In genomic region chr14:66174453-66174891, GRCh38 we compare ENCODE assay signal across 18 cellular contexts.
"Had no signal": no experiment of that assay in that cellular context is flagged by ENCODE, and none has a peak within 500 bp of the region (broad histone marks: within the 10 kb centered on the region; RNA-seq: fewer than 3 reads in every experiment).

No MANE protein-coding gene starts in this region.

- FAIRE-seq: TTC549 had no signal

- H3K9me3 Mint-ChIP-seq: activated B cell treated with CpG ODN at 0.5 μM for 24 hours; activated CD4-positive, alpha-beta T cell treated with anti-CD3 and anti-CD28 coated beads, Interleukin-2, amount 10 ng/mL, durations not matched to agents 7 days and 5 days; activated naive CD4-positive, alpha-beta T cell treated with anti-CD3 and anti-CD28 coated beads for 36 hours; effector memory CD8-positive, alpha-beta T cell; natural killer cell had no signal

- DNase-seq: activated B cell treated with CpG ODN at 0.5 μM for 24 hours; activated CD4-positive, alpha-beta T cell treated with anti-CD3 and anti-CD28 coated beads, Interleukin-2, amount 10 ng/mL, durations not matched to agents 7 days and 5 days; activated CD8-positive, alpha-beta memory T cell treated with anti-CD3 and anti-CD28 coated beads for 24 hours; activated naive CD4-positive, alpha-beta T cell treated with anti-CD3 and anti-CD28 coated beads for 36 hours; central memory CD4-positive, alpha-beta T cell; effector memory CD8-positive, alpha-beta T cell; foreskin keratinocyte; head of caudate nucleus; natural killer cell; nucleus accumbens; right lobe of liver; stimulated activated CD4-positive, alpha-beta T cell treated with anti-CD3 and anti-CD28 coated beads, Interleukin-12 subunit alpha, Interleukin-12 subunit beta, amount 100 ng/mL, for 4 hours; stimulated activated naive CD4-positive, alpha-beta T cell treated with Interleukin-2 at 50 U/mL for 16 hours; T-helper 2 cell; upper lobe of left lung had no signal

- H3K9me3 ChIP-seq: right lobe of liver, suprapubic skin had no signal

- H3K36me3 ChIP-seq: right lobe of liver, suprapubic skin, upper lobe of left lung had no signal

- H3K27ac ChIP-seq: foreskin keratinocyte, right lobe of liver, suprapubic skin, upper lobe of left lung had no signal

- ATAC-seq: effector memory CD8-positive, alpha-beta T cell; foreskin keratinocyte; natural killer cell; right lobe of liver had no signal

- H3K4me3 Mint-ChIP-seq: activated B cell treated with CpG ODN at 0.5 μM for 24 hours; activated CD4-positive, alpha-beta T cell treated with anti-CD3 and anti-CD28 coated beads, Interleukin-2, amount 10 ng/mL, durations not matched to agents 7 days and 5 days; activated naive CD4-positive, alpha-beta T cell treated with anti-CD3 and anti-CD28 coated beads for 36 hours; effector memory CD8-positive, alpha-beta T cell; natural killer cell had no signal

- H3K36me3 Mint-ChIP-seq: natural killer cell had no signal

- H3K27me3 ChIP-seq: right lobe of liver, suprapubic skin, upper lobe of left lung had no signal

- H3K4me1 ChIP-seq: foreskin keratinocyte, right lobe of liver, suprapubic skin, upper lobe of left lung had no signal

- H3K27ac Mint-ChIP-seq: activated B cell treated with CpG ODN at 0.5 μM for 24 hours; activated CD4-positive, alpha-beta T cell treated with anti-CD3 and anti-CD28 coated beads, Interleukin-2, amount 10 ng/mL, durations not matched to agents 7 days and 5 days; activated naive CD4-positive, alpha-beta T cell treated with anti-CD3 and anti-CD28 coated beads for 36 hours; effector memory CD8-positive, alpha-beta T cell; natural killer cell; progenitor cell of endocrine pancreas had no signal

- H3K4me1 Mint-ChIP-seq: activated B cell treated with CpG ODN at 0.5 μM for 24 hours; activated CD4-positive, alpha-beta T cell treated with anti-CD3 and anti-CD28 coated beads, Interleukin-2, amount 10 ng/mL, durations not matched to agents 7 days and 5 days; natural killer cell had no signal

- H3K4me3 ChIP-seq: right lobe of liver, suprapubic skin, upper lobe of left lung had no signal
